ENCODE assay signal across 1 cellular context in the genomic region with DNA sequence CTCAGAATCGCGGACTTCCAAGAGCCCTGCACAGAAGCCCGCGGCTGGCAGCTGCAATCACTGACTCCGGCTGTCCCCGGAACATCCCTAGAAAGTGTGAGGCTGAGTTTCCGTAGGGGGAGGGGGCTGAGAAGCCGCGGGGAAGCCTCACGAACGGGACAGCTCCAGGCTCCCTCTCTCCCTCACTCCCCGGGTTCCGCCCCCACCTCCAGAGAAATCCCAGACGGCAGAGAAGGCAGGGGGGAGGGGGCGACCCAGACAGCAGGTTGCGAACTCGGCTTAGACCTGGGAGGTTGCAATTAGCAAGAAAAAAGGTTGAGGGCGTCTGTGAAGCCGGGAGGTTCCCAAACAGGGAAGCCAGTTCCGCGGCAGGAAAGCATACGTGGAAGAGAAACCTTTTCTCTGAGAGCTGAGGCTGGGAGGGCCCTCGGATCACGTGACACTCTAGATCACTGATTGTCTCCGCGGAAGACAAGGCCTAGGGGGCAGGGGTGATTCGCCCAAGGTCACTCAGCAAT.
TF ChIP-seq lines count a peak whose summit lies in the region.

No MANE protein-coding gene starts in this region.

TF ChIP-seq in K562, 482 proteins besides CTCF, POLR2A, EP300 and RAD21 (continued from another document):
- TF ChIP-seq, protein P1, sequence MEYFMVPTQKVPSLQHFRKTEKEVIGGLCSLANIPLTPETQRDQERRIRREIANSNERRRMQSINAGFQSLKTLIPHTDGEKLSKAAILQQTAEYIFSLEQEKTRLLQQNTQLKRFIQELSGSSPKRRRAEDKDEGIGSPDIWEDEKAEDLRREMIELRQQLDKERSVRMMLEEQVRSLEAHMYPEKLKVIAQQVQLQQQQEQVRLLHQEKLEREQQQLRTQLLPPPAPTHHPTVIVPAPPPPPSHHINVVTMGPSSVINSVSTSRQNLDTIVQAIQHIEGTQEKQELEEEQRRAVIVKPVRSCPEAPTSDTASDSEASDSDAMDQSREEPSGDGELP (CRISPR knock-in tag; IDR thresholded peaks at IDR 0.05; ENCODE audit: borderline replicate concordance) = no peak
- TF ChIP-seq, protein P2, sequence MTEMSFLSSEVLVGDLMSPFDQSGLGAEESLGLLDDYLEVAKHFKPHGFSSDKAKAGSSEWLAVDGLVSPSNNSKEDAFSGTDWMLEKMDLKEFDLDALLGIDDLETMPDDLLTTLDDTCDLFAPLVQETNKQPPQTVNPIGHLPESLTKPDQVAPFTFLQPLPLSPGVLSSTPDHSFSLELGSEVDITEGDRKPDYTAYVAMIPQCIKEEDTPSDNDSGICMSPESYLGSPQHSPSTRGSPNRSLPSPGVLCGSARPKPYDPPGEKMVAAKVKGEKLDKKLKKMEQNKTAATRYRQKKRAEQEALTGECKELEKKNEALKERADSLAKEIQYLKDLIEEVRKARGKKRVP (CRISPR knock-in tag; IDR thresholded peaks at IDR 0.05) = no peak
- TF ChIP-seq CBFA2T2 (conservative IDR thresholded peaks at IDR 0.05) = peak; percentile 29; the same call in 1 of the 2 replicates
TF ChIP-seq in K562: peak in this region for 6.
